15 cellular contexts compared by ENCODE assay signal in genomic region chr1:238954865-238955264, GRCh38.
"Had no signal": no experiment of that assay in that cellular context is flagged by ENCODE, and none has a peak within 500 bp of the region (broad histone marks: within the 10 kb centered on the region; RNA-seq: fewer than 3 reads in every experiment).

No MANE protein-coding gene starts in this region.

- H3K9me3 ChIP-seq: esophagus squamous epithelium, left lung, neutrophil had no signal

- ATAC-seq: activated naive CD8-positive, alpha-beta T cell treated with anti-CD3 and anti-CD28 coated beads, Interleukin-2, amount 50 U/mL, for 24 hours; left lung; natural killer cell; stimulated activated memory B cell treated with anti-CD40 and anti-IgM and Interleukin-4, amounts not matched to agents 10 μg/mL and 1 μg/mL and 100 μg/mL, for 72 hours had no signal

- H3K4me3 ChIP-seq: coronary artery, esophagus squamous epithelium, left lung had no signal

- H3K4me1 ChIP-seq: esophagus squamous epithelium, left lung had no signal

- DNase-seq: activated CD4-positive, alpha-beta T cell treated with anti-CD3 and anti-CD28 coated beads, Interleukin-2, amount 50 U/mL, for 48 hours; activated naive CD4-positive, alpha-beta T cell treated with anti-CD3 and anti-CD28 coated beads for 36 hours; activated naive CD8-positive, alpha-beta T cell treated with anti-CD3 and anti-CD28 coated beads, Interleukin-2, amount 50 U/mL, for 24 hours; central memory CD4-positive, alpha-beta T cell; esophagus squamous epithelium; foreskin fibroblast; head of caudate nucleus; islet precursor cell; left lung; mammary epithelial cell; natural killer cell; retina had no signal

- H3K36me3 ChIP-seq: esophagus squamous epithelium, left lung, neutrophil had no signal

- H3K27me3 ChIP-seq: esophagus squamous epithelium, left lung, neutrophil had no signal
